In genomic region chr19:16587031-16588023, GRCh38 we compare ENCODE assay signal across 8 cellular contexts. TPM values are rescaled to one million over a fixed set of nuclear protein-coding genes. Genes with fewer than 3 reads are reported as not detected.
DNase-seq lines count a peak whose midpoint lies in the region; ATAC-seq and TF ChIP-seq lines count a peak whose summit lies in the region.

No MANE protein-coding gene starts in this region.

- POLR2A ChIA-PET in OCI-LY7 (lab: Charles Lee), result interaction anchor here (0.5 to 3.0 kb wide), 19 partner anchors 14 to 1902 kb away, joined by 3 to 18 read pairs (median 3); partner anchors contain the start of gene MED26

- peaks cover 16% of the 10 kb centered on the region; the same call in 1 of the 2 replicates for H4K20me1 ChIP-seq in OCI-LY7 (ENCODE audit: insufficient read depth, low read length)

- no peaks in the 10 kb centered on the region for H3K27me3 ChIP-seq in heart left ventricle

- ATAC-seq in heart left ventricle (peak; percentile 7 to 45 (median 29)), HG03025 (IDR thresholded peaks at IDR 0.05; ENCODE audit: low FRiP score, unreplicated experiment) (no peak), GM21423 (IDR thresholded peaks at IDR 0.05; ENCODE audit: unreplicated experiment) (no peak)

- no peak overlapping the region for H2AFZ ChIP-seq in OCI-LY7 (ENCODE audit: low read length)

- TF ChIP-seq CTCF in GM12864 (IDR thresholded peaks at IDR 0.05; ENCODE audit: low read depth, low read length, missing control alignments) (no peak), OCI-LY7 (conservative IDR thresholded peaks at IDR 0.05; ENCODE audit: low read length) (no peak), heart left ventricle (IDR thresholded peaks at IDR 0.05) (no peak)

- peak overlapping the region; percentile 80 for H3K4me3 ChIP-seq in GM12864 (ENCODE audit: low read depth, low read length)
- H3K4me3 ChIP-seq in OCI-LY7 (ENCODE audit: low read depth, low read length, poor library complexity, severe bottlenecking), result peak overlapping the region; percentile 73
- H3K4me3 ChIP-seq in heart left ventricle, result peak overlapping the region in 9 of 12 donors; percentile 3 to 48 (median 35)

- H3K4me2 ChIP-seq in OCI-LY7 (ENCODE audit: low read length), result peak overlapping the region; percentile 97

- peaks cover 91% of the 10 kb centered on the region for H3K79me2 ChIP-seq in OCI-LY7 (ENCODE audit: insufficient read depth, low read depth, low read length)

- DNase-seq in GM12864 (ENCODE audit: low read depth) (no peak), OCI-LY7 (ENCODE audit: low spot score) (peak; percentile 93), heart left ventricle (no peak), NCI-H1436 treated with DMSO at 0.1 percent for 48 hours (lab: John Stamatoyannopoulos, UW) (no peak)
- peak; percentile 84 for DNase-seq in activated effector memory CD4-positive, alpha-beta T cell treated with anti-CD3 and anti-CD28 coated beads, Interleukin-2, amount 50 U/mL, for 16 hours
- DNase-seq in stimulated activated CD4-positive, alpha-beta T cell treated with anti-CD3 and anti-CD28 coated beads, Interleukin-4, amount 100 ng/mL, for 1 hour, result peak; percentile 61

- no peaks in the 10 kb centered on the region for H3K9me2 ChIP-seq in OCI-LY7 (ENCODE audit: insufficient read depth, low read length)

- peaks cover 100% of the 10 kb centered on the region for H3K4me1 ChIP-seq in OCI-LY7 (ENCODE audit: insufficient read depth, low read length, poor library complexity, severe bottlenecking)
- H3K4me1 ChIP-seq in heart left ventricle, result peaks cover 21 to 95% (median 83%) of the 10 kb centered on the region in 12 donors

- H3K36me3 ChIP-seq in OCI-LY7 (ENCODE audit: insufficient read depth, low read length), result peaks cover 5% of the 10 kb centered on the region; the same call in 1 of the 2 replicates
- H3K36me3 ChIP-seq in heart left ventricle, result no peaks in the 10 kb centered on the region

- no peaks in the 10 kb centered on the region for H3K9me3 ChIP-seq in OCI-LY7 (ENCODE audit: low read length)
- H3K9me3 ChIP-seq in heart left ventricle, result no peaks in the 10 kb centered on the region

- CTCF ChIA-PET in OCI-LY7 (lab: Charles Lee; ENCODE audit: unreplicated experiment), result interaction anchor here (1.3 to 1.7 kb wide), 2 partner anchors 31 to 145 kb away, joined by 4 to 6 read pairs; no protein-coding TSS in a partner anchor

- WGBS in heart left ventricle, 4 donors, result 36 to 39% (median 38%) methylated on average over 20 to 23 of the region's 23 CpGs

- H3K27ac ChIP-seq in OCI-LY7 (ENCODE audit: low read depth, low read length, poor library complexity, severe bottlenecking) (peak overlapping the region; percentile 97), heart left ventricle (peak overlapping the region in 11 of 12 donors; percentile 44 to 87 (median 55))

- intact Hi-C loops in OCI-LY7 (cut with micrococcal nuclease; ENCODE audit: unreplicated experiment), result loop anchor here (1.0 to 5.0 kb wide), 8 partner anchors 15 to 510 kb away; partner anchors contain the start of genes CHERP, MED26, SLC35E1 and SMIM7
- intact Hi-C loops in heart left ventricle (cut with DNase I), result loop anchor here in 4 of 10 donors (5.0 kb wide), 3 partner anchors 35 to 45 kb away; partner anchors contain the start of genes MED26 (in 3 of the 4) and CHERP (in 1 of the 4)

- no TSS peak for BruUV-seq in OCI-LY7 (replicated peaks; lab: Mats Ljungman, UMichigan)

- TF ChIP-seq POLR2A in heart left ventricle (IDR thresholded peaks at IDR 0.05), result no peak

RNA-seq across cellular contexts. Expression of gene SLC35E1, which starts 15.1 kb away (rescaled TPM):
- total RNA-seq in OCI-LY7 (2014; rRNA removed; shearing (Covaris generic)), result 17.3 and 21.1 TPM in 2 replicates
- total RNA-seq in OCI-LY7 (2022) (37.2 and 41.2 TPM in 2 replicates), heart left ventricle (10 to 100 TPM; 20.4 to 44.0 (median 24.0) TPM)
- polyA plus RNA-seq in heart left ventricle, result 10 to 100 TPM; 21.2 to 33.9 TPM

RNA-seq across cellular contexts. Expression of gene MED26, which starts 40.7 kb away (rescaled TPM):
- total RNA-seq in OCI-LY7 (2014; rRNA removed; shearing (Covaris generic)), result 17.2 and 19.4 TPM in 2 replicates
- total RNA-seq in OCI-LY7 (2022) (26.8 and 27.1 TPM in 2 replicates), heart left ventricle (1 to 10 TPM; 3.6 to 7.5 (median 4.6) TPM)
- 1 to 10 TPM; 4.3 to 5.6 TPM for polyA plus RNA-seq in heart left ventricle

RNA-seq across cellular contexts. Expression of gene CHERP, which starts 45.1 kb away (rescaled TPM):
- total RNA-seq in OCI-LY7 (2014; rRNA removed; shearing (Covaris generic)), result 14.6 and 15.6 TPM in 2 replicates
- total RNA-seq in OCI-LY7 (2022), result 87.1 and 87.2 TPM in 2 replicates
- 10 to 100 TPM in 7 of 9 donors, 1 to 10 TPM in 2; 5.7 to 24.6 (median 17.0) TPM for total RNA-seq in heart left ventricle
- 10 to 100 TPM; 11.6 to 15.5 TPM for polyA plus RNA-seq in heart left ventricle

Comparison
In these comparisons a context has a peak if more than half of its experiments do, and no peak if none do; other contexts are left out.
1. DNase-seq: peak in OCI-LY7 (single experiment), activated effector memory CD4-positive, alpha-beta T cell treated with anti-CD3 and anti-CD28 coated beads, Interleukin-2, amount 50 U/mL, for 16 hours (single experiment) and stimulated activated CD4-positive, alpha-beta T cell treated with anti-CD3 and anti-CD28 coated beads, Interleukin-4, amount 100 ng/mL, for 1 hour (single experiment); none in GM12864 (single experiment), heart left ventricle (0 of 5) and NCI-H1436 treated with DMSO at 0.1 percent for 48 hours (single experiment).
2. ATAC-seq: peak in heart left ventricle (4 of 4); none in HG03025 (single experiment) and GM21423 (single experiment).
3. Peak in every context shown above with its lines, with median percentiles within 50 percentile points of each other: H3K4me3 ChIP-seq.